8 cellular contexts compared by ENCODE assay signal in the genomic region with DNA sequence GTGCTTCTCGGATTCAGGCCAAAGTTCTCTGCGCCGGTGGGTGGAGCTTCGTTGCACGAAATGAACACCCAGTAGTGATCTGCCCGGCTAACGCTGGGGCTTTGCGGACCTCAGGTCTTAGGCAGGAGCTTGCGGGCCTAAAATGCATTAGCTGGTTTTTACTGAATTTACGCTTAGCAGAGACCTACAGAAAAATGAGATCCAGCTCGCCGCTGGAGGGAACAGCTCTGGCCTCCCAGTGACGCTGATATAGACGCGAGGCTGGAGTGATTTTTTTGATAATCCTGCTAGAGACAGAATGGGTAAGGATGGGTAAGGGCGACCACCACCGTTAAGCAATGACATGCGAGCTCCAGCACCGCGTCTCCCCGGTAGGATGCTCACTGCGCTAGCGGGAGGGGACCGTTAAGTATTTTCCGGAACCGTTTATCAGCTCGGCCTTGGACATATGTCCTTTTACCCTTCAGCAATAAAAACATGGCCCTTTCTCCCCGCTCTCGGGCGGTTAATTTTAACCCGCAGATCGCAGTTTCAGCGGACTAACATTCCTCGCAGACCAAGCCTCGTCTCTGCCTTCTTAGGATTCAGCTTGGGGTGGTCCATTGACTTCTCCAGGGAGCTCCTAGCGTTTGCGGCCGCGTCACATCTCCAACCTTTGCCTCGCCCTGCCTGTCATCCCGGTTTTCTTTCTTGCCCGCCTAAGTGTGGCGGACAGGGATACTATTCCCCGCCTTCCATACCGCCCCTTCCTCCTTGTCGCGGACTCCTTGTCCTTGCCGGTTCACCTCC.
DNase-seq lines count a peak whose midpoint lies in the region; ATAC-seq and TF ChIP-seq lines count a peak whose summit lies in the region.

No MANE protein-coding gene starts in this region.

- intact Hi-C loops in natural killer cell (cut with micrococcal nuclease), result no loop called here

- H3K36me3 Mint-ChIP-seq in natural killer cell, result no peaks in the 10 kb centered on the region

- peaks cover 54 to 55% of the 10 kb centered on the region in 2 donors for H3K27me3 Mint-ChIP-seq in natural killer cell (ENCODE audit: low read depth in 2 of 2)

- peak overlapping the region; percentile 30 to 48 for H3K4me3 ChIP-seq in mucosa of rectum (ENCODE audit: low read length in 2 of 2)

- H3K27ac ChIP-seq in mucosa of rectum (ENCODE audit: low read depth in 2 of 2, low read length in 2 of 2), result no peak overlapping the region

- H3K9me3 ChIP-seq in mucosa of rectum (ENCODE audit: control insufficient read depth in 2 of 2, low read length in 2 of 2), result no peaks in the 10 kb centered on the region

- H3K4me1 ChIP-seq in mucosa of rectum (ENCODE audit: control insufficient read depth in 2 of 2, insufficient read depth in 2 of 2, low read length in 2 of 2), result no peaks in the 10 kb centered on the region

- H3K4me3 Mint-ChIP-seq in natural killer cell, result no peak overlapping the region

- no peak for ATAC-seq in natural killer cell

- DNase-seq in DMS79 (lab: John Stamatoyannopoulos, UW), result peak; percentile 42
- DNase-seq in NCI-H2081 (lab: John Stamatoyannopoulos, UW), result peak; percentile 30 to 73
- DNase-seq in cerebellum (ENCODE audit: low spot score), result peak; percentile 92
- no peak for DNase-seq in natural killer cell
- DNase-seq in NCI-H1436 (lab: John Stamatoyannopoulos, UW), result no peak
- DNase-seq in HCEC 1CT, result no peak
- no peak for DNase-seq in CD1c-positive myeloid dendritic cell (ENCODE audit: extremely low spot score)

- TF ChIP-seq CTCF in natural killer cell (IDR thresholded peaks at IDR 0.05), result no peak

- H3K4me1 Mint-ChIP-seq in natural killer cell, result peaks cover 0 to 4% of the 10 kb centered on the region in 2 donors

- H3K36me3 ChIP-seq in mucosa of rectum (ENCODE audit: control insufficient read depth in 2 of 2, insufficient read depth in 2 of 2, low read length in 2 of 2), result no peaks in the 10 kb centered on the region

- peaks cover 29 to 30% of the 10 kb centered on the region in 2 donors for H3K27me3 ChIP-seq in mucosa of rectum (ENCODE audit: control insufficient read depth in 2 of 2, insufficient read depth in 2 of 2, low read length in 2 of 2)

- no peak overlapping the region for H3K27ac Mint-ChIP-seq in natural killer cell

- no peaks in the 10 kb centered on the region for H3K9me3 Mint-ChIP-seq in natural killer cell

- H3K9ac ChIP-seq in mucosa of rectum (ENCODE audit: low read depth in 1 of 2, low read length in 2 of 2), result no peak overlapping the region

Comparison
In these comparisons a context has a peak if more than half of its experiments do, and no peak if none do; other contexts are left out.
1. DNase-seq: peak in DMS79 (single experiment), NCI-H2081 (2 of 2) and cerebellum (single experiment); none in natural killer cell (single experiment), NCI-H1436 (single experiment), HCEC 1CT (single experiment) and CD1c-positive myeloid dendritic cell (single experiment).